Comparison of ENCODE assay signal across 9 cellular contexts in genomic region chr16:56426585-56426984, GRCh38. TPM values are rescaled to one million over a fixed set of nuclear protein-coding genes. Genes with fewer than 3 reads are reported as not detected.
DNase-seq lines count a peak whose midpoint lies in the region; ATAC-seq and TF ChIP-seq lines count a peak whose summit lies in the region.
"Had no signal": no experiment of that assay in that cellular context is flagged by ENCODE, and none has a peak within 500 bp of the region (broad histone marks: within the 10 kb centered on the region; RNA-seq: fewer than 3 reads in every experiment).

No MANE protein-coding gene starts in this region.

- H3K27ac ChIP-seq in sigmoid colon: peak overlapping the region in 3 of 4 donors; percentile 87 to 97 (median 91)

- H3K4me3 Mint-ChIP-seq in activated CD4-positive, alpha-beta T cell treated with anti-CD3 and anti-CD28 coated beads for 36 hours: peak overlapping the region; percentile 64
- H3K4me3 Mint-ChIP-seq in T-helper 17 cell: peak overlapping the region; percentile 84
- peak overlapping the region in 1 of 2 donors; percentile 44 for H3K4me3 Mint-ChIP-seq in stimulated activated naive B cell treated with anti-CD40 and anti-IgM and Interleukin-4, amounts not matched to agents 10 μg/mL and 1 μg/mL and 100 μg/mL, for 72 hours

- no peaks in the 10 kb centered on the region for H3K27me3 Mint-ChIP-seq in activated CD4-positive, alpha-beta T cell treated with anti-CD3 and anti-CD28 coated beads for 36 hours
- H3K27me3 Mint-ChIP-seq in T-helper 17 cell: no peaks in the 10 kb centered on the region
- no peaks in the 10 kb centered on the region for H3K27me3 Mint-ChIP-seq in stimulated activated naive B cell treated with anti-CD40 and anti-IgM and Interleukin-4, amounts not matched to agents 10 μg/mL and 1 μg/mL and 100 μg/mL, for 72 hours

- no peak overlapping the region for H3K27ac Mint-ChIP-seq in activated CD4-positive, alpha-beta T cell treated with anti-CD3 and anti-CD28 coated beads for 36 hours
- H3K27ac Mint-ChIP-seq in T-helper 17 cell: no peak overlapping the region
- H3K27ac Mint-ChIP-seq in stimulated activated naive B cell treated with anti-CD40 and anti-IgM and Interleukin-4, amounts not matched to agents 10 μg/mL and 1 μg/mL and 100 μg/mL, for 72 hours: no peak overlapping the region

- TF ChIP-seq POLR2A in sigmoid colon (IDR thresholded peaks at IDR 0.05): no peak

- ATAC-seq in activated CD4-positive, alpha-beta T cell treated with anti-CD3 and anti-CD28 coated beads for 36 hours: no peak
- ATAC-seq in T-helper 17 cell (no peak), esophagus mucosa (peak; percentile 78)
- ATAC-seq in stimulated activated naive B cell treated with anti-CD40 and anti-IgM and Interleukin-4, amounts not matched to agents 10 μg/mL and 1 μg/mL and 100 μg/mL, for 72 hours (replicated peaks): no peak

- no peaks in the 10 kb centered on the region for H3K27me3 ChIP-seq in sigmoid colon

- H3K9me3 ChIP-seq in T-helper 17 cell (ENCODE audit: control insufficient read depth, low read length, poor library complexity, severe bottlenecking): no peaks in the 10 kb centered on the region
- H3K9me3 ChIP-seq in sigmoid colon: no peaks in the 10 kb centered on the region

- peaks cover 0 to 11% (median 6%) of the 10 kb centered on the region in 4 donors for H3K36me3 ChIP-seq in sigmoid colon

- peaks cover 15% of the 10 kb centered on the region for H3K36me3 Mint-ChIP-seq in activated CD4-positive, alpha-beta T cell treated with anti-CD3 and anti-CD28 coated beads for 36 hours (ENCODE audit: low read depth)
- H3K36me3 Mint-ChIP-seq in T-helper 17 cell (ENCODE audit: low read depth): no peaks in the 10 kb centered on the region
- peaks cover 11 to 17% of the 10 kb centered on the region in 2 donors for H3K36me3 Mint-ChIP-seq in stimulated activated naive B cell treated with anti-CD40 and anti-IgM and Interleukin-4, amounts not matched to agents 10 μg/mL and 1 μg/mL and 100 μg/mL, for 72 hours

- no peak for DNase-seq in activated CD4-positive, alpha-beta T cell treated with anti-CD3 and anti-CD28 coated beads for 36 hours
- no peak for DNase-seq in activated CD4-positive, alpha-beta T cell treated with anti-CD3 and anti-CD28 coated beads, Interleukin-2, amount 50 U/mL, for 48 hours
- DNase-seq in T-helper 17 cell: no peak
- DNase-seq in sigmoid colon: no peak
- DNase-seq in stimulated activated naive B cell treated with anti-CD40 and anti-IgM and Interleukin-4, amounts not matched to agents 10 μg/mL and 1 μg/mL and 100 μg/mL, for 72 hours: no peak
- DNase-seq in activated CD4-positive, CD25-positive, alpha-beta regulatory T cell (lab: John Stamatoyannopoulos, UW): no peak
- DNase-seq in amygdala (lab: John Stamatoyannopoulos, UW): no peak
- DNase-seq: NCI-H2029 treated with DMSO at 0.1 percent for 48 hours had no signal

- no peaks in the 10 kb centered on the region for H3K9me3 Mint-ChIP-seq in activated CD4-positive, alpha-beta T cell treated with anti-CD3 and anti-CD28 coated beads for 36 hours (ENCODE audit: low read depth)
- no peaks in the 10 kb centered on the region for H3K9me3 Mint-ChIP-seq in stimulated activated naive B cell treated with anti-CD40 and anti-IgM and Interleukin-4, amounts not matched to agents 10 μg/mL and 1 μg/mL and 100 μg/mL, for 72 hours

- POLR2A ChIA-PET in activated CD4-positive, alpha-beta T cell treated with anti-CD3 and anti-CD28 coated beads for 36 hours (lab: Charles Lee): interaction anchor here (0.7 kb wide), 1 partner anchor 15 kb away, joined by 3 read pairs; no protein-coding TSS in a partner anchor

- intact Hi-C loops in activated CD4-positive, alpha-beta T cell treated with anti-CD3 and anti-CD28 coated beads for 36 hours (cut with DNase I, micrococcal nuclease): loop anchor here in 1 of 2 experiments (5.0 to 10.0 kb wide), 2 partner anchors 224 to 1308 kb away; partner anchors contain the start of gene KATNB1
- intact Hi-C loops in sigmoid colon (cut with DNase I): loop anchor here (10.0 kb wide), 1 partner anchor 178 kb away; the partner anchor contains the start of gene MT2A

- 62 to 84% methylated on average over 4 of the region's 4 CpGs for WGBS in sigmoid colon, 2 donors

- no peak overlapping the region for H3K4me3 ChIP-seq in sigmoid colon

- peaks cover 0 to 37% (median 27%) of the 10 kb centered on the region in 4 donors for H3K4me1 ChIP-seq in sigmoid colon

- no peak for TF ChIP-seq CTCF in sigmoid colon (IDR thresholded peaks at IDR 0.05)

- TF ChIP-seq EP300 in sigmoid colon (IDR thresholded peaks at IDR 0.05): no peak

- CTCF ChIA-PET in activated CD4-positive, alpha-beta T cell treated with anti-CD3 and anti-CD28 coated beads for 36 hours (lab: Charles Lee): interaction anchor here (0.5 to 2.3 kb wide), 2 partner anchors 24 to 368 kb away, joined by 3 to 9 read pairs; partner anchors contain the start of genes NUDT21 and OGFOD1

- H3K4me1 Mint-ChIP-seq in activated CD4-positive, alpha-beta T cell treated with anti-CD3 and anti-CD28 coated beads for 36 hours: peaks cover 48% of the 10 kb centered on the region
- peaks cover 25% of the 10 kb centered on the region for H3K4me1 Mint-ChIP-seq in T-helper 17 cell
- H3K4me1 Mint-ChIP-seq in stimulated activated naive B cell treated with anti-CD40 and anti-IgM and Interleukin-4, amounts not matched to agents 10 μg/mL and 1 μg/mL and 100 μg/mL, for 72 hours: peaks cover 17 to 30% of the 10 kb centered on the region in 2 donors

RNA-seq across cellular contexts. Expression of gene AMFR, which starts 1.2 kb away (rescaled TPM):
- 10 to 100 TPM; 34.0 to 48.0 TPM for total RNA-seq in activated CD4-positive, alpha-beta T cell treated with anti-CD3 and anti-CD28 coated beads for 36 hours
- total RNA-seq in T-helper 17 cell (100 to 1,000 TPM in 1 of 2 donors, 10 to 100 TPM in 1; 64.8 to 102 TPM), esophagus mucosa (74.2 TPM), sigmoid colon (100 to 1,000 TPM; 111 to 201 (median 149) TPM)
- polyA plus RNA-seq in sigmoid colon: 10 to 100 TPM; 22.4 to 60.0 (median 24.6) TPM

RNA-seq across cellular contexts. Expression of gene NUDT21, which starts 24.5 kb away (rescaled TPM):
- 100 to 1,000 TPM; 333 to 349 TPM for total RNA-seq in activated CD4-positive, alpha-beta T cell treated with anti-CD3 and anti-CD28 coated beads for 36 hours
- 10 to 100 TPM; 84.8 to 92.2 TPM for total RNA-seq in T-helper 17 cell
- total RNA-seq in esophagus mucosa: 99.3 TPM
- total RNA-seq in sigmoid colon: 10 to 100 TPM; 40.4 to 51.7 (median 45.5) TPM
- polyA plus RNA-seq in sigmoid colon: 10 to 100 TPM; 33.0 to 47.3 (median 33.8) TPM

RNA-seq across cellular contexts. Expression of gene OGFOD1, which starts 24.8 kb away (rescaled TPM):
- total RNA-seq in activated CD4-positive, alpha-beta T cell treated with anti-CD3 and anti-CD28 coated beads for 36 hours: 10 to 100 TPM; 56.2 to 64.1 TPM
- total RNA-seq in T-helper 17 cell (10 to 100 TPM; 19.9 to 26.1 TPM), esophagus mucosa (39.0 TPM), sigmoid colon (10 to 100 TPM; 13.6 to 34.1 (median 19.7) TPM)
- 10 to 100 TPM in 1 of 3 donors, 1 to 10 TPM in 2; 6.6 to 15.8 (median 9.0) TPM for polyA plus RNA-seq in sigmoid colon
